8 cellular contexts compared by ENCODE assay signal in genomic region chr2:144518744-144519596, GRCh38. TPM values are rescaled to one million over a fixed set of nuclear protein-coding genes. Genes with fewer than 3 reads are reported as not detected.
A peak's percentile ranks its signal among the peaks of the same experiment; 100 is the strongest.
DNase-seq lines count a peak whose midpoint lies in the region; ATAC-seq and TF ChIP-seq lines count a peak whose summit lies in the region.

No MANE protein-coding gene starts in this region.

- no peak overlapping the region for H3K27ac Mint-ChIP-seq in WTC11

- no peak overlapping the region for H3K4me3 Mint-ChIP-seq in WTC11

- no peaks in the 10 kb centered on the region for H3K36me3 ChIP-seq in adipocyte (ENCODE audit: control insufficient read depth, insufficient read depth, low read length, severe bottlenecking)
- H3K36me3 ChIP-seq in muscle layer of colon (ENCODE audit: insufficient read depth, low read length): no peaks in the 10 kb centered on the region

- H3K27me3 Mint-ChIP-seq in WTC11 (ENCODE audit: low read depth): peaks cover 37% of the 10 kb centered on the region

- H3K4me3 ChIP-seq in adipocyte (ENCODE audit: low read length) (peak overlapping the region; percentile 90), muscle layer of colon (ENCODE audit: low read depth in 1 of 2, low read length in 2 of 2) (peak overlapping the region; percentile 58 to 80)

- H3K9me3 ChIP-seq in adipocyte (ENCODE audit: control insufficient read depth, low read length): no peaks in the 10 kb centered on the region
- no peaks in the 10 kb centered on the region for H3K9me3 ChIP-seq in muscle layer of colon (ENCODE audit: low read length)

- H3K9me3 Mint-ChIP-seq in WTC11: no peaks in the 10 kb centered on the region

- peak; percentile 30 for DNase-seq in adipocyte (ENCODE audit: low read depth)
- DNase-seq in WTC11 (ENCODE audit: low spot score): no peak
- DNase-seq in SKM-1 treated with dmso at 0.1 percent for 144 hours (lab: John Stamatoyannopoulos, UW; ENCODE audit: unreplicated experiment): no peak
- no peak for DNase-seq in stimulated activated CD4-positive, alpha-beta T cell treated with anti-CD3 and anti-CD28 coated beads, Interleukin-2, amount 100 ng/mL, for 24 hours
- DNase-seq in activated CD8-positive, alpha-beta memory T cell treated with anti-CD3 and anti-CD28 coated beads, Interleukin-2, amount 50 U/mL, for 4 hours: no peak

- no peak for TF ChIP-seq CTCF in WTC11 (IDR thresholded peaks at IDR 0.05)

- ATAC-seq in GM18909 (IDR thresholded peaks at IDR 0.05; ENCODE audit: poor library complexity, unreplicated experiment) (peak; percentile 62), HG02981 (IDR thresholded peaks at IDR 0.05; ENCODE audit: unreplicated experiment) (peak; percentile 43), WTC11 (no peak)

- peaks cover 47% of the 10 kb centered on the region for H3K4me1 Mint-ChIP-seq in WTC11

- no peaks in the 10 kb centered on the region for H3K36me3 Mint-ChIP-seq in WTC11

- POLR2A ChIA-PET in WTC11 (lab: Charles Lee): no interaction called here

- H3K27me3 ChIP-seq in adipocyte (replicated peaks; ENCODE audit: control insufficient read depth, insufficient read depth, low read length): no peaks in the 10 kb centered on the region
- peaks cover 42 to 53% of the 10 kb centered on the region in 2 donors for H3K27me3 ChIP-seq in muscle layer of colon (ENCODE audit: control insufficient read depth in 1 of 2, insufficient read depth in 2 of 2, low read length in 2 of 2)

- H3K27ac ChIP-seq in muscle layer of colon (ENCODE audit: low read depth, low read length): peak overlapping the region; percentile 72

- H3K4me1 ChIP-seq in adipocyte (ENCODE audit: control insufficient read depth, insufficient read depth, low read length) (peaks cover 37% of the 10 kb centered on the region), muscle layer of colon (ENCODE audit: insufficient read depth, low read length) (peaks cover 8% of the 10 kb centered on the region)

- H3K9ac ChIP-seq in adipocyte (ENCODE audit: low read length): peak overlapping the region; percentile 99
- peak overlapping the region; percentile 66 for H3K9ac ChIP-seq in muscle layer of colon (ENCODE audit: low read length)

- CTCF ChIA-PET in WTC11 (lab: Charles Lee): no interaction called here

TF ChIP-seq in WTC11, 78 proteins besides CTCF, POLR2A, EP300 and RAD21:
- TF ChIP-seq ZNF416 (CRISPR knock-in tag; IDR thresholded peaks at IDR 0.05) (no peak), ZMAT4 (CRISPR knock-in tag; IDR thresholded peaks at IDR 0.05) (no peak), ZNF219 (CRISPR knock-in tag; IDR thresholded peaks at IDR 0.05; ENCODE audit: borderline replicate concordance) (no peak), TCF7 (CRISPR knock-in tag; IDR thresholded peaks at IDR 0.05; ENCODE audit: low read depth) (no peak), ZNF232 (CRISPR knock-in tag; IDR thresholded peaks at IDR 0.05) (no peak), CREB1 (CRISPR knock-in tag; IDR thresholded peaks at IDR 0.05) (no peak), TEAD1 (CRISPR knock-in tag; IDR thresholded peaks at IDR 0.05) (no peak), E2F1 (CRISPR knock-in tag; IDR thresholded peaks at IDR 0.05) (no peak), ERG (CRISPR knock-in tag; IDR thresholded peaks at IDR 0.05) (no peak), ATF2 (CRISPR knock-in tag; IDR thresholded peaks at IDR 0.05; ENCODE audit: borderline replicate concordance, low read depth) (no peak), PRDM15 (CRISPR knock-in tag; IDR thresholded peaks at IDR 0.05) (no peak)
- TF ChIP-seq, protein P1, sequence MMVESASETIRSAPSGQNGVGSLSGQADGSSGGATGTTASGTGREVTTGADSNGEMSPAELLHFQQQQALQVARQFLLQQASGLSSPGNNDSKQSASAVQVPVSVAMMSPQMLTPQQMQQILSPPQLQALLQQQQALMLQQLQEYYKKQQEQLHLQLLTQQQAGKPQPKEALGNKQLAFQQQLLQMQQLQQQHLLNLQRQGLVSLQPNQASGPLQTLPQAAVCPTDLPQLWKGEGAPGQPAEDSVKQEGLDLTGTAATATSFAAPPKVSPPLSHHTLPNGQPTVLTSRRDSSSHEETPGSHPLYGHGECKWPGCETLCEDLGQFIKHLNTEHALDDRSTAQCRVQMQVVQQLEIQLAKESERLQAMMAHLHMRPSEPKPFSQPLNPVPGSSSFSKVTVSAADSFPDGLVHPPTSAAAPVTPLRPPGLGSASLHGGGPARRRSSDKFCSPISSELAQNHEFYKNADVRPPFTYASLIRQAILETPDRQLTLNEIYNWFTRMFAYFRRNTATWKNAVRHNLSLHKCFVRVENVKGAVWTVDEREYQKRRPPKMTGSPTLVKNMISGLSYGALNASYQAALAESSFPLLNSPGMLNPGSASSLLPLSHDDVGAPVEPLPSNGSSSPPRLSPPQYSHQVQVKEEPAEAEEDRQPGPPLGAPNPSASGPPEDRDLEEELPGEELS (CRISPR knock-in tag; IDR thresholded peaks at IDR 0.05): no peak

RNA-seq across cellular contexts. Expression of gene ZEB2, which starts 0.9 kb away (rescaled TPM):
- 0.42 to 0.85 TPM (median 0.46 TPM) in 3 replicates for total RNA-seq in WTC11 (2021)
